In genomic region chr20:64131406-64131805, GRCh38 we compare ENCODE assay signal across 12 cellular contexts. TPM values are rescaled to one million over a fixed set of nuclear protein-coding genes. Genes with fewer than 3 reads are reported as not detected.
DNase-seq lines count a peak whose midpoint lies in the region; ATAC-seq and TF ChIP-seq lines count a peak whose summit lies in the region.
"Had no signal": no experiment of that assay in that cellular context is flagged by ENCODE, and none has a peak within 500 bp of the region (broad histone marks: within the 10 kb centered on the region; RNA-seq: fewer than 3 reads in every experiment).

No MANE protein-coding gene starts in this region.

- H3K4me1 ChIP-seq in mammary epithelial cell (ENCODE audit: insufficient read depth, low read length) (no peaks in the 10 kb centered on the region), tibial nerve (no peaks in the 10 kb centered on the region)

- H3K36me3 Mint-ChIP-seq in activated CD8-positive, alpha-beta T cell treated with anti-CD3 and anti-CD28 coated beads for 36 hours (ENCODE audit: low read depth): no peaks in the 10 kb centered on the region
- no peaks in the 10 kb centered on the region for H3K36me3 Mint-ChIP-seq in activated CD8-positive, alpha-beta T cell treated with anti-CD3 and anti-CD28 coated beads, Interleukin-2, amount 10 ng/mL, durations not matched to agents 7 days and 5 days (ENCODE audit: low read depth)
- H3K36me3 Mint-ChIP-seq: naive B cell had no signal

- DNase-seq in activated CD8-positive, alpha-beta T cell treated with anti-CD3 and anti-CD28 coated beads for 36 hours: peak; percentile 23
- DNase-seq in activated CD8-positive, alpha-beta T cell treated with anti-CD3 and anti-CD28 coated beads, Interleukin-2, amount 10 ng/mL, durations not matched to agents 7 days and 5 days: no peak
- DNase-seq in NCI-H146 treated with DMSO at 0.1 percent for 48 hours (lab: John Stamatoyannopoulos, UW; ENCODE audit: unreplicated experiment) (peak; percentile 41), mammary epithelial cell (peak; percentile 11), posterior vena cava (ENCODE audit: low spot score) (peak; percentile 64), KBM-7 (no peak), tibial nerve (ENCODE audit: low spot score in 2 of 2) (no peak)
- DNase-seq: naive B cell had no signal

- no peaks in the 10 kb centered on the region for H3K36me3 ChIP-seq in mammary epithelial cell (ENCODE audit: insufficient read depth, low read length)
- H3K36me3 ChIP-seq in tibial nerve: no peaks in the 10 kb centered on the region

- CTCF ChIA-PET in activated CD8-positive, alpha-beta T cell treated with anti-CD3 and anti-CD28 coated beads for 36 hours (lab: Charles Lee): interaction anchor here (1.0 kb wide), 1 partner anchor 11 kb away, joined by 4 read pairs; no protein-coding TSS in a partner anchor
- CTCF ChIA-PET in activated CD8-positive, alpha-beta T cell treated with anti-CD3 and anti-CD28 coated beads, Interleukin-2, amount 10 ng/mL, durations not matched to agents 7 days and 5 days (lab: Charles Lee): no interaction called here
- CTCF ChIA-PET in mammary epithelial cell (lab: Charles Lee; ENCODE audit: low non-redundant PET): no interaction called here

- H3K4me1 Mint-ChIP-seq in activated CD8-positive, alpha-beta T cell treated with anti-CD3 and anti-CD28 coated beads for 36 hours (ENCODE audit: low read depth): no peaks in the 10 kb centered on the region
- H3K4me1 Mint-ChIP-seq in activated CD8-positive, alpha-beta T cell treated with anti-CD3 and anti-CD28 coated beads, Interleukin-2, amount 10 ng/mL, durations not matched to agents 7 days and 5 days (ENCODE audit: low read depth): no peaks in the 10 kb centered on the region
- H3K4me1 Mint-ChIP-seq: naive B cell had no signal

- in situ Hi-C loops in mammary epithelial cell (cut with MboI; ENCODE audit: low sequenced_read_pairs in 2 of 2): no loop called here
- in situ Hi-C loops in KBM-7 (cut with MboI; ENCODE audit: low pct_unique_long_range_greater_than_20kb, low sequenced_read_pairs): no loop called here

- peaks cover 12% of the 10 kb centered on the region for H3K27me3 Mint-ChIP-seq in activated CD8-positive, alpha-beta T cell treated with anti-CD3 and anti-CD28 coated beads for 36 hours
- peaks cover 6% of the 10 kb centered on the region for H3K27me3 Mint-ChIP-seq in activated CD8-positive, alpha-beta T cell treated with anti-CD3 and anti-CD28 coated beads, Interleukin-2, amount 10 ng/mL, durations not matched to agents 7 days and 5 days (ENCODE audit: low read depth)

- H3K27ac ChIP-seq in mammary epithelial cell (ENCODE audit: insufficient read depth, low read depth, low read length) (no peak overlapping the region), tibial nerve (no peak overlapping the region)
- H3K27ac ChIP-seq: KMS-11 had no signal

- no peak overlapping the region for H3K9ac ChIP-seq in mammary epithelial cell (ENCODE audit: insufficient read depth, low read length)
- H3K9ac ChIP-seq: KMS-11 had no signal

- no peaks in the 10 kb centered on the region for H4K20me1 ChIP-seq in mammary epithelial cell (ENCODE audit: insufficient read depth, low read length)

- TF ChIP-seq EP300 in tibial nerve (IDR thresholded peaks at IDR 0.05): no peak

- dilution Hi-C loops in mammary epithelial cell (cut with HindIII; ENCODE audit: low sequenced_read_pairs): no loop called here

- no peaks in the 10 kb centered on the region for H3K79me2 ChIP-seq in mammary epithelial cell (ENCODE audit: insufficient read depth, low read length)

- peaks cover 3% of the 10 kb centered on the region for H3K27me3 ChIP-seq in mammary epithelial cell (ENCODE audit: insufficient read depth, low read length)
- H3K27me3 ChIP-seq in tibial nerve: peaks cover 0 to 10% of the 10 kb centered on the region in 2 donors

- H3K9me3 ChIP-seq in mammary epithelial cell (replicated peaks; ENCODE audit: insufficient read depth, low read length) (no peaks in the 10 kb centered on the region), tibial nerve (peaks cover 0 to 3% (median 0%) of the 10 kb centered on the region in 4 donors)

- TF ChIP-seq POLR2A in tibial nerve (IDR thresholded peaks at IDR 0.05): no peak

- H2AFZ ChIP-seq in mammary epithelial cell (ENCODE audit: low read depth, low read length): no peak overlapping the region

- no peak for TF ChIP-seq CTCF in activated CD8-positive, alpha-beta T cell treated with anti-CD3 and anti-CD28 coated beads for 36 hours (IDR thresholded peaks at IDR 0.05)
- TF ChIP-seq CTCF in mammary epithelial cell (conservative IDR thresholded peaks at IDR 0.05 in 1 of 2, IDR thresholded peaks at IDR 0.05 in 1 of 2; ENCODE audit: extremely low read depth in 1 of 2, insufficient read depth in 1 of 2, low read depth in 1 of 2, low read length in 2 of 2) (peak; percentile 37 to 48), tibial nerve (IDR thresholded peaks at IDR 0.05) (no peak)

- peak; percentile 71 for ATAC-seq in activated CD8-positive, alpha-beta T cell treated with anti-CD3 and anti-CD28 coated beads for 36 hours
- ATAC-seq in activated CD8-positive, alpha-beta T cell treated with anti-CD3 and anti-CD28 coated beads, Interleukin-2, amount 10 ng/mL, durations not matched to agents 7 days and 5 days: no peak
- no peak for ATAC-seq in GM18909 (IDR thresholded peaks at IDR 0.05; ENCODE audit: poor library complexity, unreplicated experiment)

- WGBS in mammary epithelial cell (ENCODE audit: low coverage, missing lambda C conversion rate): 92% methylated on average over 4 of the region's 4 CpGs
- WGBS in tibial nerve, 2 donors: 92% methylated on average over 4 of the region's 4 CpGs

- H3K27ac Mint-ChIP-seq in activated CD8-positive, alpha-beta T cell treated with anti-CD3 and anti-CD28 coated beads for 36 hours: no peak overlapping the region
- H3K27ac Mint-ChIP-seq in activated CD8-positive, alpha-beta T cell treated with anti-CD3 and anti-CD28 coated beads, Interleukin-2, amount 10 ng/mL, durations not matched to agents 7 days and 5 days: no peak overlapping the region

- POLR2A ChIA-PET in activated CD8-positive, alpha-beta T cell treated with anti-CD3 and anti-CD28 coated beads for 36 hours (lab: Charles Lee): no interaction called here
- POLR2A ChIA-PET in activated CD8-positive, alpha-beta T cell treated with anti-CD3 and anti-CD28 coated beads, Interleukin-2, amount 10 ng/mL, durations not matched to agents 7 days and 5 days (lab: Charles Lee): no interaction called here

- H3K4me2 ChIP-seq in mammary epithelial cell (ENCODE audit: insufficient read depth, low read depth, low read length): no peak overlapping the region
- H3K4me2 ChIP-seq: KMS-11 had no signal

- H3K9me3 Mint-ChIP-seq in activated CD8-positive, alpha-beta T cell treated with anti-CD3 and anti-CD28 coated beads for 36 hours: no peaks in the 10 kb centered on the region
- no peaks in the 10 kb centered on the region for H3K9me3 Mint-ChIP-seq in activated CD8-positive, alpha-beta T cell treated with anti-CD3 and anti-CD28 coated beads, Interleukin-2, amount 10 ng/mL, durations not matched to agents 7 days and 5 days (ENCODE audit: insufficient read depth)

- no TSS peak for BruUV-seq in mammary epithelial cell (replicated peaks; lab: Mats Ljungman, UMichigan)

- intact Hi-C loops in activated CD8-positive, alpha-beta T cell treated with anti-CD3 and anti-CD28 coated beads for 36 hours (cut with micrococcal nuclease): no loop called here
- intact Hi-C loops in mammary epithelial cell (cut with micrococcal nuclease): no loop called here
- intact Hi-C loops in posterior vena cava (cut with DNase I): no loop called here

- H3K4me3 ChIP-seq in mammary epithelial cell (replicated peaks in 1 of 3; ENCODE audit: insufficient read depth in 1 of 3, low read depth in 2 of 3, low read length in 3 of 3) (no peak overlapping the region), tibial nerve (no peak overlapping the region)

- H3K4me3 Mint-ChIP-seq in activated CD8-positive, alpha-beta T cell treated with anti-CD3 and anti-CD28 coated beads for 36 hours: no peak overlapping the region
- H3K4me3 Mint-ChIP-seq in activated CD8-positive, alpha-beta T cell treated with anti-CD3 and anti-CD28 coated beads, Interleukin-2, amount 10 ng/mL, durations not matched to agents 7 days and 5 days: no peak overlapping the region
- H3K4me3 Mint-ChIP-seq: naive B cell had no signal

RNA-seq across cellular contexts. Expression of gene NPBWR2, which starts 24.0 kb away (rescaled TPM):
- total RNA-seq in activated CD8-positive, alpha-beta T cell treated with anti-CD3 and anti-CD28 coated beads for 36 hours: not detected
- total RNA-seq in activated CD8-positive, alpha-beta T cell treated with anti-CD3 and anti-CD28 coated beads, Interleukin-2, amount 10 ng/mL, durations not matched to agents 7 days and 5 days: not detected
- not detected for total RNA-seq in mammary epithelial cell
- polyA plus RNA-seq in mammary epithelial cell: not detected
- polyA minus RNA-seq in mammary epithelial cell: not detected
- not detected for total RNA-seq in posterior vena cava
- not detected for total RNA-seq in tibial nerve
- total RNA-seq: temporal lobe had no signal
- polyA plus RNA-seq: adipose tissue had no signal

RNA-seq across cellular contexts. Expression of gene MYT1, which starts 32.8 kb away (rescaled TPM):
- total RNA-seq in activated CD8-positive, alpha-beta T cell treated with anti-CD3 and anti-CD28 coated beads for 36 hours: not detected
- total RNA-seq in activated CD8-positive, alpha-beta T cell treated with anti-CD3 and anti-CD28 coated beads, Interleukin-2, amount 10 ng/mL, durations not matched to agents 7 days and 5 days: not detected
- not detected for total RNA-seq in mammary epithelial cell
- polyA plus RNA-seq in mammary epithelial cell: 0.02 TPM
- not detected for polyA minus RNA-seq in mammary epithelial cell
- not detected for total RNA-seq in posterior vena cava
- total RNA-seq in tibial nerve: not detected

RNA-seq across cellular contexts. Expression of gene LKAAEAR1, which starts 47.2 kb away (rescaled TPM):
- under 1 TPM; 0.43 TPM for total RNA-seq in activated CD8-positive, alpha-beta T cell treated with anti-CD3 and anti-CD28 coated beads for 36 hours
- under 1 TPM; 0.34 to 0.61 TPM for total RNA-seq in activated CD8-positive, alpha-beta T cell treated with anti-CD3 and anti-CD28 coated beads, Interleukin-2, amount 10 ng/mL, durations not matched to agents 7 days and 5 days
- total RNA-seq in mammary epithelial cell (under 1 TPM in 1 of 2 donors, not detected in 1; 0.33 TPM), posterior vena cava (not detected), tibial nerve (1 to 10 TPM in 1 of 4 donors, under 1 TPM in 2, not detected in 1; 0.59 to 1.3 (median 0.84) TPM)
- polyA plus RNA-seq in mammary epithelial cell: 0.15 TPM
- not detected for polyA minus RNA-seq in mammary epithelial cell

RNA-seq across cellular contexts. Expression of gene OPRL1, which starts 51.5 kb away (rescaled TPM):
- total RNA-seq in activated CD8-positive, alpha-beta T cell treated with anti-CD3 and anti-CD28 coated beads for 36 hours: under 1 TPM; 0.61 to 0.63 TPM
- total RNA-seq in activated CD8-positive, alpha-beta T cell treated with anti-CD3 and anti-CD28 coated beads, Interleukin-2, amount 10 ng/mL, durations not matched to agents 7 days and 5 days: 1 to 10 TPM; 1.5 to 2.0 TPM
- under 1 TPM; 0.38 to 0.50 TPM for total RNA-seq in mammary epithelial cell
- 0.24 TPM for polyA plus RNA-seq in mammary epithelial cell
- 0.21 TPM for polyA minus RNA-seq in mammary epithelial cell
- total RNA-seq in posterior vena cava: 1 to 10 TPM in 1 of 2 donors, under 1 TPM in 1; 0.76 to 1.4 TPM
- 1 to 10 TPM in 1 of 4 donors, under 1 TPM in 3; 0.21 to 1.5 (median 0.71) TPM for total RNA-seq in tibial nerve

RNA-seq across cellular contexts. Expression of gene RGS19, which starts 52.1 kb away (rescaled TPM):
- total RNA-seq in activated CD8-positive, alpha-beta T cell treated with anti-CD3 and anti-CD28 coated beads for 36 hours: 10 to 100 TPM; 42.5 to 44.1 TPM
- 100 to 1,000 TPM; 130 to 135 TPM for total RNA-seq in activated CD8-positive, alpha-beta T cell treated with anti-CD3 and anti-CD28 coated beads, Interleukin-2, amount 10 ng/mL, durations not matched to agents 7 days and 5 days
- total RNA-seq in mammary epithelial cell: 10 to 100 TPM in 1 of 2 donors, 1 to 10 TPM in 1; 9.5 to 15.9 TPM
- polyA plus RNA-seq in mammary epithelial cell: 13.9 TPM
- 8.8 TPM for polyA minus RNA-seq in mammary epithelial cell
- 10 to 100 TPM; 18.0 to 19.1 TPM for total RNA-seq in posterior vena cava
- 10 to 100 TPM; 12.9 to 35.7 (median 20.1) TPM for total RNA-seq in tibial nerve

Comparison
In these comparisons a context has a peak if more than half of its experiments do, and no peak if none do; other contexts are left out.
1. DNase-seq: peak in activated CD8-positive, alpha-beta T cell treated with anti-CD3 and anti-CD28 coated beads for 36 hours (single experiment), NCI-H146 treated with DMSO at 0.1 percent for 48 hours (single experiment), mammary epithelial cell (single experiment) and posterior vena cava (single experiment); none in activated CD8-positive, alpha-beta T cell treated with anti-CD3 and anti-CD28 coated beads, Interleukin-2, amount 10 ng/mL, durations not matched to agents 7 days and 5 days (single experiment), KBM-7 (single experiment) and tibial nerve (0 of 2).
2. CTCF ChIP-seq: peak in mammary epithelial cell (2 of 2); none in activated CD8-positive, alpha-beta T cell treated with anti-CD3 and anti-CD28 coated beads for 36 hours (single experiment) and tibial nerve (0 of 5).